In genomic region chr20:42844751-42845150, GRCh38 we compare ENCODE assay signal across 5 cellular contexts.
"Had no signal": no experiment of that assay in that cellular context is flagged by ENCODE, and none has a peak within 500 bp of the region (broad histone marks: within the 10 kb centered on the region; RNA-seq: fewer than 3 reads in every experiment).

No MANE protein-coding gene starts in this region.

- DNase-seq: IMR-90, KBM-7, KG1 had no signal

- H3K27ac ChIP-seq: HL-60 had no signal

- H3K4me3 ChIP-seq: K562 had no signal
